ENCODE assay signal across 2 cellular contexts in genomic region chr5:43134019-43134418, GRCh38.
TF ChIP-seq lines count a peak whose summit lies in the region.

No MANE protein-coding gene starts in this region.

TF ChIP-seq in HEK293, 187 proteins besides CTCF, POLR2A, EP300 and RAD21:
- TF ChIP-seq ZNF416 (tag by site-specific recombination; IDR thresholded peaks at IDR 0.05) (no peak), OSR2 (tag by site-specific recombination; IDR thresholded peaks at IDR 0.05) (no peak), ZNF211 (tag by site-specific recombination; IDR thresholded peaks at IDR 0.05; ENCODE audit: low read depth) (peak; percentile 90), PATZ1 (tag by site-specific recombination; IDR thresholded peaks at IDR 0.05) (no peak)
- TF ChIP-seq, protein P1, sequence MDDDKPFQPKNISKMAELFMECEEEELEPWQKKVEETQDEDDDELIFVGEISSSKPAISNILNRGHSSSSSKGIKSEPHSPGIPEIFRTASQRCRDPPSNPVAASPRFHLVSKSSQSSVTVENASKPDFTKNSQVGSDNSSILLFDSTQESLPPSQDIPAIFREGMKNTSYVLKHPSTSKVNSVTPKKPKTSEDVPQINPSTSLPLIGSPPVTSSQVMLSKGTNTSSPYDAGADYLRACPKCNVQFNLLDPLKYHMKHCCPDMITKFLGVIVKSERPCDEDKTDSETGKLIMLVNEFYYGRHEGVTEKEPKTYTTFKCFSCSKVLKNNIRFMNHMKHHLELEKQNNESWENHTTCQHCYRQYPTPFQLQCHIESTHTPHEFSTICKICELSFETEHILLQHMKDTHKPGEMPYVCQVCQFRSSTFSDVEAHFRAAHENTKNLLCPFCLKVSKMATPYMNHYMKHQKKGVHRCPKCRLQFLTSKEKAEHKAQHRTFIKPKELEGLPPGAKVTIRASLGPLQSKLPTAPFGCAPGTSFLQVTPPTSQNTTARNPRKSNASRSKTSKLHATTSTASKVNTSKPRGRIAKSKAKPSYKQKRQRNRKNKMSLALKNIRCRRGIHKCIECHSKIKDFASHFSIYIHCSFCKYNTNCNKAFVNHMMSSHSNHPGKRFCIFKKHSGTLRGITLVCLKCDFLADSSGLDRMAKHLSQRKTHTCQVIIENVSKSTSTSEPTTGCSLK (tag by site-specific recombination; IDR thresholded peaks at IDR 0.05), result no peak
TF ChIP-seq in HEK293: peak in this region for 1.

TF ChIP-seq in GM12878, 131 proteins besides CTCF, POLR2A, EP300 and RAD21:
- TF ChIP-seq IKZF1 (conservative IDR thresholded peaks at IDR 0.05) (no peak), KDM1A (IDR thresholded peaks at IDR 0.05; ENCODE audit: borderline replicate concordance) (no peak), IRF4 (IDR thresholded peaks at IDR 0.05; ENCODE audit: low read depth, low read length) (no peak), JUND (IDR thresholded peaks at IDR 0.05; ENCODE audit: low read depth, low read length) (no peak), SUPT20H (IDR thresholded peaks at IDR 0.05; ENCODE audit: borderline replicate concordance, control insufficient read depth, low read depth, low read length) (no peak), MYC (IDR thresholded peaks at IDR 0.05; ENCODE audit: insufficient read depth, insufficient read length, insufficient replicate concordance, low read length, severe bottlenecking) (no peak), SIX5 (IDR thresholded peaks at IDR 0.05; ENCODE audit: low read depth, low read length, severe bottlenecking) (no peak), EGR1 (IDR thresholded peaks at IDR 0.05; ENCODE audit: borderline replicate concordance in 1 of 2, low read depth in 2 of 2, low read length in 2 of 2) (no peak), HDGF (IDR thresholded peaks at IDR 0.05) (no peak), BCLAF1 (IDR thresholded peaks at IDR 0.05) (no peak), FOXK2 (IDR thresholded peaks at IDR 0.05) (no peak), ZBED1 (IDR thresholded peaks at IDR 0.05; ENCODE audit: borderline replicate concordance) (no peak), POLR2AphosphoS2 (IDR thresholded peaks at IDR 0.05; ENCODE audit: low read depth, low read length) (no peak), NKRF (conservative IDR thresholded peaks at IDR 0.05) (no peak)
- TF ChIP-seq, protein P2, sequence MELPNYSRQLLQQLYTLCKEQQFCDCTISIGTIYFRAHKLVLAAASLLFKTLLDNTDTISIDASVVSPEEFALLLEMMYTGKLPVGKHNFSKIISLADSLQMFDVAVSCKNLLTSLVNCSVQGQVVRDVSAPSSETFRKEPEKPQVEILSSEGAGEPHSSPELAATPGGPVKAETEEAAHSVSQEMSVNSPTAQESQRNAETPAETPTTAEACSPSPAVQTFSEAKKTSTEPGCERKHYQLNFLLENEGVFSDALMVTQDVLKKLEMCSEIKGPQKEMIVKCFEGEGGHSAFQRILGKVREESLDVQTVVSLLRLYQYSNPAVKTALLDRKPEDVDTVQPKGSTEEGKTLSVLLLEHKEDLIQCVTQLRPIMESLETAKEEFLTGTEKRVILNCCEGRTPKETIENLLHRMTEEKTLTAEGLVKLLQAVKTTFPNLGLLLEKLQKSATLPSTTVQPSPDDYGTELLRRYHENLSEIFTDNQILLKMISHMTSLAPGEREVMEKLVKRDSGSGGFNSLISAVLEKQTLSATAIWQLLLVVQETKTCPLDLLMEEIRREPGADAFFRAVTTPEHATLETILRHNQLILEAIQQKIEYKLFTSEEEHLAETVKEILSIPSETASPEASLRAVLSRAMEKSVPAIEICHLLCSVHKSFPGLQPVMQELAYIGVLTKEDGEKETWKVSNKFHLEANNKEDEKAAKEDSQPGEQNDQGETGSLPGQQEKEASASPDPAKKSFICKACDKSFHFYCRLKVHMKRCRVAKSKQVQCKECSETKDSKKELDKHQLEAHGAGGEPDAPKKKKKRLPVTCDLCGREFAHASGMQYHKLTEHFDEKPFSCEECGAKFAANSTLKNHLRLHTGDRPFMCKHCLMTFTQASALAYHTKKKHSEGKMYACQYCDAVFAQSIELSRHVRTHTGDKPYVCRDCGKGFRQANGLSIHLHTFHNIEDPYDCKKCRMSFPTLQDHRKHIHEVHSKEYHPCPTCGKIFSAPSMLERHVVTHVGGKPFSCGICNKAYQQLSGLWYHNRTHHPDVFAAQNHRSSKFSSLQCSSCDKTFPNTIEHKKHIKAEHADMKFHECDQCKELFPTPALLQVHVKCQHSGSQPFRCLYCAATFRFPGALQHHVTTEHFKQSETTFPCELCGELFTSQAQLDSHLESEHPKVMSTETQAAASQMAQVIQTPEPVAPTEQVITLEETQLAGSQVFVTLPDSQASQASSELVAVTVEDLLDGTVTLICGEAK (IDR thresholded peaks at IDR 0.05; ENCODE audit: borderline replicate concordance), result no peak
- TF ChIP-seq, protein P3, sequence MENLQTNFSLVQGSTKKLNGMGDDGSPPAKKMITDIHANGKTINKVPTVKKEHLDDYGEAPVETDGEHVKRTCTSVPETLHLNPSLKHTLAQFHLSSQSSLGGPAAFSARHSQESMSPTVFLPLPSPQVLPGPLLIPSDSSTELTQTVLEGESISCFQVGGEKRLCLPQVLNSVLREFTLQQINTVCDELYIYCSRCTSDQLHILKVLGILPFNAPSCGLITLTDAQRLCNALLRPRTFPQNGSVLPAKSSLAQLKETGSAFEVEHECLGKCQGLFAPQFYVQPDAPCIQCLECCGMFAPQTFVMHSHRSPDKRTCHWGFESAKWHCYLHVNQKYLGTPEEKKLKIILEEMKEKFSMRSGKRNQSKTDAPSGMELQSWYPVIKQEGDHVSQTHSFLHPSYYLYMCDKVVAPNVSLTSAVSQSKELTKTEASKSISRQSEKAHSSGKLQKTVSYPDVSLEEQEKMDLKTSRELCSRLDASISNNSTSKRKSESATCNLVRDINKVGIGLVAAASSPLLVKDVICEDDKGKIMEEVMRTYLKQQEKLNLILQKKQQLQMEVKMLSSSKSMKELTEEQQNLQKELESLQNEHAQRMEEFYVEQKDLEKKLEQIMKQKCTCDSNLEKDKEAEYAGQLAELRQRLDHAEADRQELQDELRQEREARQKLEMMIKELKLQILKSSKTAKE (IDR thresholded peaks at IDR 0.05; ENCODE audit: low read depth, poor library complexity, severe bottlenecking), result no peak
